ENCODE assay signal across 22 cellular contexts in the genomic region with DNA sequence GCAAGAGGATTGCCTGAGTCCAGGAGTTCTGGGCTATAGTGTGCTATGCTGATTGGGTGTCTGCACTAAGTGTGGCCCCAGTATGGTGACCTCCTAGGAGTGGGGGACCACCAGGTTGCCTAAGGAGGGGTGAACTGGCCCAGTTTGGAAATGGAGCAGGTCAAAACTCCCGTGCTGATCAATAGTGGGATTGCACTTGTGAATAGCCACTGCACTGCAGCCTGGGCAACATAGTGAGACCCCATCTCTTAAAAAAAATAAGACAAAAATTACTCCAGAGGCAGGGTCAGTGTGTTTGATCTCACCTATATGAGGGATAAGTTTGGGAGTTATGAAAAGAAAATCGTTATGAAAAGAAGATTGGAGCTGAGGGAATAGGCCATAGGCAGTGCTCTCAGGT. TPM values are rescaled to one million over a fixed set of nuclear protein-coding genes. Genes with fewer than 3 reads are reported as not detected.
"Had no signal": no experiment of that assay in that cellular context is flagged by ENCODE, and none has a peak within 500 bp of the region (broad histone marks: within the 10 kb centered on the region; RNA-seq: fewer than 3 reads in every experiment).

No MANE protein-coding gene starts in this region.

- DNase-seq: effector memory CD8-positive, alpha-beta T cell; esophagus squamous epithelium; foreskin fibroblast; glutamatergic neuron; islet precursor cell; mammary epithelial cell; naive thymus-derived CD4-positive, alpha-beta T cell; nephron progenitor cell; retina; sigmoid colon; stimulated activated CD4-positive, alpha-beta T cell treated with anti-CD3 and anti-CD28 coated beads, Interleukin-12 subunit alpha, Interleukin-12 subunit beta, amount 100 ng/mL, for 4 hours; stimulated activated naive CD4-positive, alpha-beta T cell; testis had no signal

- H3K4me1 Mint-ChIP-seq: nephron progenitor cell had no signal

- H3K9me3 ChIP-seq: esophagus squamous epithelium, gastroesophageal sphincter, prostate gland, sigmoid colon, testis, tibial nerve, upper lobe of right lung had no signal

- H3K27me3 ChIP-seq: esophagus squamous epithelium, gastroesophageal sphincter, sigmoid colon, testis, tibial nerve, upper lobe of right lung had no signal

- H3K27ac ChIP-seq: parathyroid adenoma, prostate gland, testis, upper lobe of right lung had no signal

- ATAC-seq: effector memory CD8-positive, alpha-beta T cell; gastroesophageal sphincter; left lobe of liver; naive thymus-derived CD4-positive, alpha-beta T cell; upper lobe of right lung had no signal

- H3K27ac Mint-ChIP-seq: effector memory CD8-positive, alpha-beta T cell; nephron progenitor cell had no signal

- H3K9me3 Mint-ChIP-seq: central memory CD8-positive, alpha-beta T cell; effector memory CD8-positive, alpha-beta T cell; naive thymus-derived CD4-positive, alpha-beta T cell; nephron progenitor cell had no signal

- H3K4me3 Mint-ChIP-seq: central memory CD8-positive, alpha-beta T cell; effector memory CD8-positive, alpha-beta T cell; nephron progenitor cell had no signal

- H3K27me3 Mint-ChIP-seq: central memory CD8-positive, alpha-beta T cell; effector memory CD8-positive, alpha-beta T cell; naive thymus-derived CD4-positive, alpha-beta T cell had no signal

- H3K4me3 ChIP-seq: esophagus squamous epithelium, gastroesophageal sphincter, prostate gland, sigmoid colon, skin epidermis, testis, tibial nerve, upper lobe of right lung had no signal

RNA-seq across cellular contexts. Expression of a gene that starts 33.4 kb away (rescaled TPM):
- total RNA-seq: epithelial cell of proximal tubule, mammary epithelial cell had no signal
